ENCODE assay signal across 8 cellular contexts in genomic region chr16:997440-998051, GRCh38. TPM values are rescaled to one million over a fixed set of nuclear protein-coding genes. Genes with fewer than 3 reads are reported as not detected.
DNase-seq lines count a peak whose midpoint lies in the region; ATAC-seq, FAIRE-seq and TF ChIP-seq lines count a peak whose summit lies in the region.

No MANE protein-coding gene starts in this region.

- no peak for FAIRE-seq in A549 (lab: Jason Lieb, UNC)

- H3K4me2 ChIP-seq in A549 = peak overlapping the region; percentile 85

- TF ChIP-seq POLR2A in A549 (IDR thresholded peaks at IDR 0.05; ENCODE audit: low read length) = 0 out of 2 replicates have a peak, but pooled peaks have one; percentile 7

- peaks cover 18% of the 10 kb centered on the region for H3K4me1 ChIP-seq in A549
- H3K4me1 ChIP-seq in heart right ventricle = peaks cover 0 to 14% (median 8%) of the 10 kb centered on the region in 9 donors

- intact Hi-C loops in heart right ventricle (cut with DNase I) = no loop called here

- no peak for TF ChIP-seq RAD21 in A549 (conservative IDR thresholded peaks at IDR 0.05 in 1 of 2, IDR thresholded peaks at IDR 0.05 in 1 of 2)

- H3K27ac ChIP-seq in A549 = peak overlapping the region; percentile 64 to 80
- H3K27ac ChIP-seq in heart right ventricle = peak overlapping the region in 8 of 10 donors; percentile 9 to 70 (median 46)

- H3K27me3 ChIP-seq in heart right ventricle = peaks cover 0 to 40% (median 17%) of the 10 kb centered on the region in 7 donors

- peak; percentile 49 to 72 for DNase-seq in A549 (ENCODE audit: low read depth in 1 of 2, low spot score in 1 of 2)
- DNase-seq in NCI-H345 (lab: John Stamatoyannopoulos, UW) = peak; percentile 35
- peak; percentile 29 to 43 for DNase-seq in activated T-helper 1 cell treated with anti-CD3 and anti-CD28 coated beads, Interleukin-2, amount 50 U/mL, for 16 hours (ENCODE audit: low read depth in 1 of 2, low spot score in 1 of 2)
- peak; percentile 38 to 60 for DNase-seq in heart right ventricle
- peak; percentile 20 to 45 (median 33) for DNase-seq in stimulated activated CD4-positive, alpha-beta T cell treated with anti-CD3 and anti-CD28 coated beads, Interleukin-12 subunit alpha, Interleukin-12 subunit beta, amount 100 ng/mL, for 48 hours (ENCODE audit: low read depth in 2 of 3, low spot score in 1 of 3)

- no peak for TF ChIP-seq EP300 in A549 (IDR thresholded peaks at IDR 0.05)

- H3K36me3 ChIP-seq in heart right ventricle = no peaks in the 10 kb centered on the region

- no peaks in the 10 kb centered on the region; the same call in 2 of the 3 replicates for H3K9me3 ChIP-seq in A549
- H3K9me3 ChIP-seq in heart right ventricle = peaks cover 0 to 26% (median 19%) of the 10 kb centered on the region in 11 donors

- CTCF ChIA-PET in A549 (lab: Yijun Ruan, JAX) = interaction anchor here (0.7 to 7.4 kb wide), 8 partner anchors 10 to 119 kb away, joined by 3 to 37 read pairs (median 4); partner anchors contain the start of gene SOX8

- H3K4me3 ChIP-seq in A549 (peak overlapping the region; percentile 33), heart right ventricle (peak overlapping the region in 9 of 10 donors; percentile 11 to 44 (median 31))

- POLR2A ChIA-PET in A549 (lab: Yijun Ruan, JAX) = interaction anchor here (1.7 kb wide), 1 partner anchor 28 kb away, joined by 4 read pairs; no protein-coding TSS in a partner anchor

- TF ChIP-seq CTCF in A549 (IDR thresholded peaks at IDR 0.05) = no peak
- TF ChIP-seq CTCF in heart right ventricle (IDR thresholded peaks at IDR 0.05) = no peak

- ATAC-seq in A549 = peak; percentile 46 to 71
- peak; percentile 75 to 91 (median 84) for ATAC-seq in heart right ventricle
- no peak for ATAC-seq in GM21423 (IDR thresholded peaks at IDR 0.05; ENCODE audit: unreplicated experiment)
- ATAC-seq in GM18867 (IDR thresholded peaks at IDR 0.05; ENCODE audit: unreplicated experiment) = no peak
- ATAC-seq in GM21515 (IDR thresholded peaks at IDR 0.05; ENCODE audit: unreplicated experiment) = no peak

- 18% methylated on average over 22 of the region's 39 CpGs for WGBS in A549 (ENCODE audit: missing lambda C conversion rate)
- WGBS in heart right ventricle, 2 donors = 33 to 42% methylated on average over 39 of the region's 39 CpGs

TF ChIP-seq in A549, 52 proteins besides CTCF, POLR2A, EP300 and RAD21:
- TF ChIP-seq POLR2AphosphoS2 (conservative IDR thresholded peaks at IDR 0.05; ENCODE audit: low read length) (no peak), SREBF2 (IDR thresholded peaks at IDR 0.05) (no peak), RFX5 (IDR thresholded peaks at IDR 0.05) (no peak), RARB (CRISPR knock-in tag; IDR thresholded peaks at IDR 0.05) (no peak), JUN (IDR thresholded peaks at IDR 0.05) (no peak), HDAC2 (IDR thresholded peaks at IDR 0.05) (no peak), ATOH8 (CRISPR knock-in tag; IDR thresholded peaks at IDR 0.05; ENCODE audit: low read depth) (no peak), E2F6 (IDR thresholded peaks at IDR 0.05; ENCODE audit: borderline replicate concordance, low read depth) (no peak), TFCP2L1 (CRISPR knock-in tag; IDR thresholded peaks at IDR 0.05) (no peak)
TF ChIP-seq in A549: peak in this region for 0.

RNA-seq across cellular contexts. Expression of gene SOX8, which starts 16.0 kb away (rescaled TPM):
- polyA plus RNA-seq in A549 (2011; rRNA removed) (0.06 and 0.07 TPM in 2 replicates), A549 (2017; fragmentation: RNase III; extraction: RNeasy Plus Mini Kit Qiagen cat#74134 plus additional on column Dnase treatment) (0.12 to 0.22 TPM (median 0.14 TPM) in 3 replicates), heart right ventricle (1 to 10 TPM in 1 of 2 donors, under 1 TPM in 1; 0.97 to 2.0 TPM)
- 0.15 and 0.26 TPM in 2 replicates for polyA plus RNA-seq in A549 (2012; cell fraction: cytosol; rRNA removed)
- polyA plus RNA-seq in A549 (2012; cell fraction: nucleus; rRNA removed) = 0.31 and 0.41 TPM in 2 replicates
- polyA minus RNA-seq in A549 (2011; rRNA and poly(A)+ RNA removed) = not detected in 2 replicates
- total RNA-seq in heart right ventricle = 1 to 10 TPM in 5 of 10 donors, under 1 TPM in 5; 0.35 to 2.3 (median 0.97) TPM

RNA-seq across cellular contexts. Expression of gene LMF1, which starts 26.8 kb away (rescaled TPM):
- polyA plus RNA-seq in A549 (2011; rRNA removed) (10.9 and 16.0 TPM in 2 replicates), A549 (2017; fragmentation: RNase III; extraction: RNeasy Plus Mini Kit Qiagen cat#74134 plus additional on column Dnase treatment) (8.5 to 10.6 TPM (median 8.8 TPM) in 3 replicates), heart right ventricle (10 to 100 TPM in 1 of 2 donors, 1 to 10 TPM in 1; 5.1 to 15.4 TPM)
- 4.1 and 7.4 TPM in 2 replicates for polyA plus RNA-seq in A549 (2012; cell fraction: cytosol; rRNA removed)
- 25.0 and 30.2 TPM in 2 replicates for polyA plus RNA-seq in A549 (2012; cell fraction: nucleus; rRNA removed)
- polyA minus RNA-seq in A549 (2011; rRNA and poly(A)+ RNA removed) = 33.5 and 56.4 TPM in 2 replicates
- total RNA-seq in heart right ventricle = 10 to 100 TPM in 2 of 10 donors, 1 to 10 TPM in 8; 5.7 to 14.2 (median 7.6) TPM

Comparison
In these comparisons a context has a peak if more than half of its experiments do, and no peak if none do; other contexts are left out.
1. ATAC-seq: peak in A549 (2 of 2) and heart right ventricle (8 of 8); none in GM21423 (single experiment), GM18867 (single experiment) and GM21515 (single experiment).
2. Peak in every context shown above with its lines, with median percentiles within 50 percentile points of each other: DNase-seq.